Comparison of ENCODE assay signal across 11 cellular contexts in genomic region chr11:88507771-88508557, GRCh38.
DNase-seq lines count a peak whose midpoint lies in the region; ATAC-seq, FAIRE-seq and TF ChIP-seq lines count a peak whose summit lies in the region.
"Had no signal": no experiment of that assay in that cellular context is flagged by ENCODE, and none has a peak within 500 bp of the region (broad histone marks: within the 10 kb centered on the region; RNA-seq: fewer than 3 reads in every experiment).

No MANE protein-coding gene starts in this region.

- TF ChIP-seq CTCF in astrocyte (IDR thresholded peaks at IDR 0.05; ENCODE audit: insufficient read depth, low read depth, low read length) (no peak), lower leg skin (IDR thresholded peaks at IDR 0.05) (no peak), suprapubic skin (IDR thresholded peaks at IDR 0.05) (no peak)

- H3K27me3 ChIP-seq in astrocyte (ENCODE audit: insufficient read depth, low read length) (no peaks in the 10 kb centered on the region), suprapubic skin (peaks cover 43% of the 10 kb centered on the region), aorta (ENCODE audit: control insufficient read depth in 1 of 2, insufficient read depth in 2 of 2, low read length in 1 of 2) (no peaks in the 10 kb centered on the region)

- DNase-seq in activated T-cell treated with anti-CD3 and anti-CD28 coated beads, Interleukin-2, amount 50 U/mL, for 72 hours = no peak
- DNase-seq in activated T-cell treated with anti-CD3 and anti-CD28 coated beads, Interleukin-2, amount 50 U/mL, for 48 hours = no peak
- DNase-seq in astrocyte (ENCODE audit: low read depth) (no peak), lower leg skin (ENCODE audit: low spot score in 2 of 2) (no peak), suprapubic skin (ENCODE audit: low spot score in 2 of 2) (no peak), aorta (no peak), DMS153 (lab: John Stamatoyannopoulos, UW) (no peak)
- DNase-seq: effector CD8-positive, alpha-beta T cell; NCI-H1417 treated with DMSO at 0.1 percent for 48 hours had no signal

- FAIRE-seq in astrocyte (lab: Jason Lieb, UNC) = no peak

- no peaks in the 10 kb centered on the region for H3K79me2 ChIP-seq in astrocyte (ENCODE audit: insufficient read depth, low read length)

- H4K20me1 ChIP-seq in astrocyte (ENCODE audit: insufficient read depth, low read length) = no peaks in the 10 kb centered on the region

- TF ChIP-seq POLR2A in lower leg skin (IDR thresholded peaks at IDR 0.05) = no peak
- no peak for TF ChIP-seq POLR2A in suprapubic skin (IDR thresholded peaks at IDR 0.05)

- no peaks in the 10 kb centered on the region for H3K9me3 Mint-ChIP-seq in activated T-cell treated with anti-CD3 and anti-CD28 coated beads, Interleukin-2, amount 50 U/mL, for 72 hours
- H3K9me3 Mint-ChIP-seq in astrocyte (ENCODE audit: unreplicated experiment) = peaks cover 10% of the 10 kb centered on the region

- peaks cover 67% of the 10 kb centered on the region for H3K27me3 Mint-ChIP-seq in activated T-cell treated with anti-CD3 and anti-CD28 coated beads, Interleukin-2, amount 50 U/mL, for 72 hours (ENCODE audit: low read depth)
- H3K27me3 Mint-ChIP-seq in astrocyte (ENCODE audit: low read depth, unreplicated experiment) = peaks cover 31% of the 10 kb centered on the region

- H3K27ac Mint-ChIP-seq in activated T-cell treated with anti-CD3 and anti-CD28 coated beads, Interleukin-2, amount 50 U/mL, for 72 hours = no peak overlapping the region
- no peak overlapping the region for H3K27ac Mint-ChIP-seq in astrocyte (ENCODE audit: unreplicated experiment)
- H3K27ac Mint-ChIP-seq: B cell had no signal

- H3K9me3 ChIP-seq in astrocyte (ENCODE audit: insufficient read depth, low read depth, low read length) (no peaks in the 10 kb centered on the region), suprapubic skin (no peaks in the 10 kb centered on the region), aorta (ENCODE audit: control insufficient read depth, low read length) (no peaks in the 10 kb centered on the region)

- H3K4me3 Mint-ChIP-seq in activated T-cell treated with anti-CD3 and anti-CD28 coated beads, Interleukin-2, amount 50 U/mL, for 72 hours = peak overlapping the region; percentile 83 to 90
- H3K4me3 Mint-ChIP-seq in astrocyte (ENCODE audit: unreplicated experiment) = peak overlapping the region; percentile 56
- H3K4me3 Mint-ChIP-seq: B cell had no signal

- H3K4me3 ChIP-seq in astrocyte (ENCODE audit: insufficient read depth, low read depth, low read length) (peak overlapping the region; percentile 47), lower leg skin (ENCODE audit: low read depth, poor library complexity, severe bottlenecking) (peak overlapping the region; percentile 3), suprapubic skin (peak overlapping the region; percentile 49), aorta (ENCODE audit: low read length in 2 of 2) (peak overlapping the region in 1 of 2 donors; percentile 37)

- intact Hi-C loops in lower leg skin (cut with DNase I; ENCODE audit: low total_unique reads) = no loop called here
- intact Hi-C loops in aorta (cut with DNase I) = no loop called here

- H2AFZ ChIP-seq in astrocyte (ENCODE audit: low read depth, low read length) = peak overlapping the region; percentile 96

- H3K4me1 Mint-ChIP-seq in activated T-cell treated with anti-CD3 and anti-CD28 coated beads, Interleukin-2, amount 50 U/mL, for 72 hours (ENCODE audit: low read depth) = peaks cover 13% of the 10 kb centered on the region
- H3K4me1 Mint-ChIP-seq in astrocyte (ENCODE audit: low read depth, unreplicated experiment) = no peaks in the 10 kb centered on the region

- H3K9ac ChIP-seq in astrocyte (ENCODE audit: low read length) = peak overlapping the region; percentile 56

- peaks cover 2% of the 10 kb centered on the region in 2 donors for H3K36me3 Mint-ChIP-seq in activated T-cell treated with anti-CD3 and anti-CD28 coated beads, Interleukin-2, amount 50 U/mL, for 72 hours (ENCODE audit: insufficient read depth in 2 of 2)
- H3K36me3 Mint-ChIP-seq in astrocyte (ENCODE audit: low read depth, unreplicated experiment) = no peaks in the 10 kb centered on the region

- no peak for TF ChIP-seq EP300 in suprapubic skin (IDR thresholded peaks at IDR 0.05)

- no peak overlapping the region for H3K27ac ChIP-seq in astrocyte (ENCODE audit: low read depth, low read length)
- H3K27ac ChIP-seq in suprapubic skin = no peak overlapping the region
- H3K27ac ChIP-seq in aorta (ENCODE audit: low read depth in 1 of 2, low read length in 2 of 2) = no peak overlapping the region

- peak overlapping the region; percentile 86 for H3K4me2 ChIP-seq in astrocyte (ENCODE audit: low read length)

- H3K36me3 ChIP-seq in astrocyte (ENCODE audit: insufficient read depth, low read length) = no peaks in the 10 kb centered on the region
- no peaks in the 10 kb centered on the region for H3K36me3 ChIP-seq in suprapubic skin
- no peaks in the 10 kb centered on the region for H3K36me3 ChIP-seq in aorta (ENCODE audit: control insufficient read depth in 1 of 2, insufficient read depth in 2 of 2, low read length in 1 of 2)

- 84 to 85% methylated on average over 19 of the region's 19 CpGs for WGBS in lower leg skin, 2 donors
- WGBS in suprapubic skin = 88% methylated on average over 19 of the region's 19 CpGs
- 67 to 70% methylated on average over 19 of the region's 19 CpGs for WGBS in aorta, 2 donors

- H3K4me1 ChIP-seq in astrocyte (ENCODE audit: insufficient read depth, low read length) (no peaks in the 10 kb centered on the region), suprapubic skin (peaks cover 10% of the 10 kb centered on the region), aorta (ENCODE audit: control insufficient read depth in 1 of 2, insufficient read depth in 2 of 2, low read length in 2 of 2) (no peaks in the 10 kb centered on the region)

- no peak for ATAC-seq in activated T-cell treated with anti-CD3 and anti-CD28 coated beads, Interleukin-2, amount 50 U/mL, for 72 hours (replicated peaks in 1 of 2)
- no peak for ATAC-seq in aorta (ENCODE audit: low FRiP score)
- ATAC-seq in GM19397 (IDR thresholded peaks at IDR 0.05; ENCODE audit: unreplicated experiment) = no peak
